In genomic region chr1:83998599-83999315, GRCh38 we compare ENCODE assay signal across 8 cellular contexts. TPM values are rescaled to one million over a fixed set of nuclear protein-coding genes. Genes with fewer than 3 reads are reported as not detected.
DNase-seq lines count a peak whose midpoint lies in the region; ATAC-seq and TF ChIP-seq lines count a peak whose summit lies in the region.

Gene TTLL7, minus strand, starts transcription at chr1:83999132. Its CDS starts 46,921 bp downstream, at chr1:83952211.

- no peaks in the 10 kb centered on the region for H3K27me3 ChIP-seq in BE2C
- H3K27me3 ChIP-seq in mucosa of rectum (ENCODE audit: control insufficient read depth in 2 of 2, insufficient read depth in 2 of 2, low read length in 2 of 2): peaks cover 7 to 8% of the 10 kb centered on the region in 2 donors

- H3K9me3 ChIP-seq in BE2C: no peaks in the 10 kb centered on the region
- no peaks in the 10 kb centered on the region for H3K9me3 ChIP-seq in mucosa of rectum (ENCODE audit: control insufficient read depth in 2 of 2, low read length in 2 of 2)

- peak; percentile 83 for DNase-seq in BE2C
- DNase-seq in NCI-H82 (lab: John Stamatoyannopoulos, UW): peak; percentile 95
- DNase-seq in activated CD8-positive, alpha-beta memory T cell treated with anti-CD3 and anti-CD28 coated beads, Interleukin-2, amount 50 U/mL, for 4 hours: peak; percentile 49
- no peak for DNase-seq in epithelial cell of proximal tubule (ENCODE audit: low read depth)
- peak; percentile 2 to 18 for DNase-seq in stimulated activated CD8-positive, alpha-beta memory T cell treated with anti-CD3 and anti-CD28 coated beads, Interleukin-4, amount 100 ng/mL, for 4 hours (ENCODE audit: low read depth in 2 of 2, low spot score in 1 of 2)

- H3K9ac ChIP-seq in mucosa of rectum (ENCODE audit: low read depth in 1 of 2, low read length in 2 of 2): peak within 1 kb of the TSS in 1 of 2 donors; percentile 84

- H3K4me3 ChIP-seq in BE2C (ENCODE audit: low read depth, low read length): peak within 1 kb of the TSS; percentile 76
- peak within 1 kb of the TSS; percentile 84 for H3K4me3 ChIP-seq in epithelial cell of proximal tubule (ENCODE audit: low read depth, low read length)
- H3K4me3 ChIP-seq in mucosa of rectum (ENCODE audit: low read length in 2 of 2): peak within 1 kb of the TSS; percentile 73 to 87

- H3K27ac ChIP-seq in mucosa of rectum (ENCODE audit: low read depth in 2 of 2, low read length in 2 of 2): peak within 1 kb of the TSS; percentile 50 to 71

- H3K36me3 ChIP-seq in BE2C: no peaks in the 10 kb centered on the region
- no peaks in the 10 kb centered on the region for H3K36me3 ChIP-seq in mucosa of rectum (ENCODE audit: control insufficient read depth in 2 of 2, insufficient read depth in 2 of 2, low read length in 2 of 2)

- ATAC-seq in GM19372 (IDR thresholded peaks at IDR 0.05; ENCODE audit: low read depth, unreplicated experiment): peak; percentile 83
- peak; percentile 78 for ATAC-seq in HG03457 (IDR thresholded peaks at IDR 0.05; ENCODE audit: unreplicated experiment)

- TF ChIP-seq CTCF in BE2C (IDR thresholded peaks at IDR 0.05; ENCODE audit: low read depth, low read length) (no peak), epithelial cell of proximal tubule (conservative IDR thresholded peaks at IDR 0.05; ENCODE audit: low read depth, low read length) (no peak)

- H3K4me1 ChIP-seq in BE2C (no peaks in the 10 kb centered on the region), mucosa of rectum (ENCODE audit: control insufficient read depth in 2 of 2, insufficient read depth in 2 of 2, low read length in 2 of 2) (no peaks in the 10 kb centered on the region)

RNA-seq across cellular contexts. Expression of gene TTLL7, which starts in this region (rescaled TPM):
- 3.8 TPM for polyA plus RNA-seq in BE2C (2012; ENCODE audit: insufficient read depth, insufficient read length, low read depth)
- 2.9 and 5.3 TPM in 2 replicates for total RNA-seq in epithelial cell of proximal tubule
